In the genomic region with DNA sequence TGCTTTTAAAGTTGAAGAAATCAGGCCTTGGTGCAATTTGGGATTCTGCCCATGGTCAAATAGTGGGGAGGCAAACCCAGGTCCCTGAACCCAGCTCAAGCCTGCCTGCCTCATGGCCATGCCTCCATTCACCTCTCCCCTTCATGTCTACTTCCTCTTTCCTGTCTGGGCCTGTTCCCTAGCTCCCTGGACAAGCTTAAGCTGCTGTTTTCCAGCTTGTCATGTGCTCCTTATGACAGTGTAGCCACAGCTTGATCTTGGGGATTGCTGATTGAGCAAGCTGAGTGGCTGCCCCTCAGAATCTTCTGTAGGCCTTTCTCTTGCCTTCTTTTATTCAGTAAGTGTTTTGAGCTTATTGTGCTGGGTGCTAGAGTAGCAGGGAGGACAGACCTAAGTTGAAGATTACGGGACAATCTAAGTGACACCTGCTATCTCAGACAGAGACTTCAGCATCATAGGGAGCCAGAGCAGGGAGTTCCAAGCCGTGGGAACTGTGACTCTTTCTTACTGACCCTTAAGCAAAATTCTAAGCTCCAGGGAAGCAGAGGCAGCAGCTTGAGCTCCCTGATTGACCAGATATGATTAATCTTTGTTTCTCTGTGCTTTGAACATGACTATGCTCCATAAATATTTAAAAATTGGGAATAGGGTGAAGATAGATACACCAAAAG, we compare ENCODE assay signal across 8 cellular contexts. TPM values are rescaled to one million over a fixed set of nuclear protein-coding genes. Genes with fewer than 3 reads are reported as not detected.
DNase-seq lines count a peak whose midpoint lies in the region; ATAC-seq and TF ChIP-seq lines count a peak whose summit lies in the region.

No MANE protein-coding gene starts in this region.

- TF ChIP-seq CTCF in upper lobe of left lung (IDR thresholded peaks at IDR 0.05) (no peak), GM13976 (IDR thresholded peaks at IDR 0.05; ENCODE audit: borderline replicate concordance, control extremely low read depth, extremely low read depth, insufficient read depth, missing control alignments) (no peak)

- peaks cover 38% of the 10 kb centered on the region for H3K4me1 Mint-ChIP-seq in T-helper 17 cell

- peak overlapping the region; percentile 80 to 100 (median 91) for H3K4me2 ChIP-seq in BLaER1 treated with 17β-estradiol and CSF1 and Interleukin-3, amounts not matched to agents 10 nM and 100 nM

- WGBS in upper lobe of left lung, 2 donors, result 37 to 50% methylated on average over 2 of the region's 2 CpGs

- peak in 1 of 4 donors; percentile 40 for TF ChIP-seq POLR2A in upper lobe of left lung (IDR thresholded peaks at IDR 0.05)

- peaks cover 0 to 7% (median 0%) of the 10 kb centered on the region in 11 experiments; a peak in 5 of 22 replicates for H3K36me3 ChIP-seq in BLaER1 treated with 17β-estradiol and CSF1 and Interleukin-3, amounts not matched to agents 10 nM and 100 nM
- H3K36me3 ChIP-seq in effector memory CD4-positive, alpha-beta T cell (ENCODE audit: control insufficient read depth, insufficient read depth, low read length), result peaks cover 4% of the 10 kb centered on the region
- H3K36me3 ChIP-seq in upper lobe of left lung, result no peaks in the 10 kb centered on the region

- no peak for DNase-seq in T-helper 17 cell
- peak in 2 of 3 donors; percentile 6 to 17 for DNase-seq in effector memory CD4-positive, alpha-beta T cell
- peak; percentile 64 for DNase-seq in myocyte (ENCODE audit: low read depth)
- peak in 1 of 2 donors; percentile 73 for DNase-seq in upper lobe of left lung
- DNase-seq in GM13976 (ENCODE audit: low spot score), result no peak

- H3K9ac ChIP-seq in BLaER1 treated with 17β-estradiol and CSF1 and Interleukin-3, amounts not matched to agents 10 nM and 100 nM, result peak overlapping the region; percentile 73 to 87 (median 79)

- no peaks in the 10 kb centered on the region for H3K9me3 ChIP-seq in BLaER1 treated with 17β-estradiol and CSF1 and Interleukin-3, amounts not matched to agents 10 nM and 100 nM (replicated peaks in 1 of 11)
- H3K9me3 ChIP-seq in T-helper 17 cell (ENCODE audit: control insufficient read depth, low read length, poor library complexity, severe bottlenecking), result no peaks in the 10 kb centered on the region
- H3K9me3 ChIP-seq in effector memory CD4-positive, alpha-beta T cell (ENCODE audit: control insufficient read depth, low read length), result no peaks in the 10 kb centered on the region
- no peaks in the 10 kb centered on the region for H3K9me3 ChIP-seq in upper lobe of left lung

- ATAC-seq in GM19328 (IDR thresholded peaks at IDR 0.05; ENCODE audit: unreplicated experiment) (peak; percentile 18), HG03457 (IDR thresholded peaks at IDR 0.05; ENCODE audit: unreplicated experiment) (peak; percentile 15), T-helper 17 cell (peak; percentile 32), upper lobe of left lung (ENCODE audit: low FRiP score in 2 of 2) (peak; percentile 87 to 91)

- H4K20me1 ChIP-seq in BLaER1 treated with 17β-estradiol and CSF1 and Interleukin-3, amounts not matched to agents 10 nM and 100 nM, result no peaks in the 10 kb centered on the region

- H3K27ac Mint-ChIP-seq in T-helper 17 cell, result peak overlapping the region; percentile 96

- peak overlapping the region; percentile 59 to 70 (median 67) for H3K4me3 ChIP-seq in BLaER1 treated with 17β-estradiol and CSF1 and Interleukin-3, amounts not matched to agents 10 nM and 100 nM
- peak overlapping the region; percentile 60 for H3K4me3 ChIP-seq in effector memory CD4-positive, alpha-beta T cell (ENCODE audit: insufficient read depth, low read depth, low read length, poor library complexity, severe bottlenecking)
- H3K4me3 ChIP-seq in upper lobe of left lung, result peak overlapping the region in 3 of 4 donors; percentile 43 to 55 (median 48)

- H3K36me3 Mint-ChIP-seq in T-helper 17 cell (ENCODE audit: low read depth), result no peaks in the 10 kb centered on the region

- peak overlapping the region; percentile 78 to 97 (median 80) for H3K27ac ChIP-seq in BLaER1 treated with 17β-estradiol and CSF1 and Interleukin-3, amounts not matched to agents 10 nM and 100 nM
- peak overlapping the region; percentile 89 for H3K27ac ChIP-seq in effector memory CD4-positive, alpha-beta T cell (ENCODE audit: insufficient read depth, low read length, poor library complexity, severe bottlenecking)
- peak overlapping the region; percentile 90 to 94 (median 92) for H3K27ac ChIP-seq in upper lobe of left lung

- H3K27me3 Mint-ChIP-seq in T-helper 17 cell, result peaks cover under 1% of the 10 kb centered on the region

- H3K4me1 ChIP-seq in BLaER1 treated with 17β-estradiol and CSF1 and Interleukin-3, amounts not matched to agents 10 nM and 100 nM, result peaks cover 40 to 68% (median 43%) of the 10 kb centered on the region in 10 experiments
- peaks cover 25% of the 10 kb centered on the region for H3K4me1 ChIP-seq in effector memory CD4-positive, alpha-beta T cell (ENCODE audit: control insufficient read depth, insufficient read depth, low read length, poor library complexity, severe bottlenecking)
- peaks cover 27 to 43% (median 34%) of the 10 kb centered on the region in 4 donors for H3K4me1 ChIP-seq in upper lobe of left lung

- H3K4me3 Mint-ChIP-seq in T-helper 17 cell, result peak overlapping the region; percentile 96

- peak in 1 of 4 donors; percentile 73 for TF ChIP-seq EP300 in upper lobe of left lung (IDR thresholded peaks at IDR 0.05)

- no peaks in the 10 kb centered on the region for H3K27me3 ChIP-seq in BLaER1 treated with 17β-estradiol and CSF1 and Interleukin-3, amounts not matched to agents 10 nM and 100 nM
- no peaks in the 10 kb centered on the region for H3K27me3 ChIP-seq in effector memory CD4-positive, alpha-beta T cell (replicated peaks; ENCODE audit: control insufficient read depth, insufficient read depth, low read length, poor library complexity, severe bottlenecking)
- H3K27me3 ChIP-seq in upper lobe of left lung, result no peaks in the 10 kb centered on the region

- in situ Hi-C loops in GM13976 (cut with MboI; ENCODE audit: low sequenced_read_pairs, unreplicated experiment), result loop anchor here (10.0 kb wide), 1 partner anchor 112 kb away; no protein-coding TSS in a partner anchor

RNA-seq across cellular contexts. Expression of gene MR1, which starts 0.5 kb away (rescaled TPM):
- total RNA-seq in T-helper 17 cell (10 to 100 TPM; 18.3 to 20.8 TPM), myocyte (10.4 and 11.8 TPM in 2 replicates), upper lobe of left lung (10 to 100 TPM; 22.0 to 54.0 (median 26.9) TPM)
- 24.8 TPM for polyA plus RNA-seq in myocyte (2012)

RNA-seq across cellular contexts. Expression of gene STX6, which starts 10.6 kb away (rescaled TPM):
- 10 to 100 TPM in 1 of 2 donors, 1 to 10 TPM in 1; 9.0 to 11.8 TPM for total RNA-seq in T-helper 17 cell
- 9.5 and 11.2 TPM in 2 replicates for total RNA-seq in myocyte
- 12.9 TPM for polyA plus RNA-seq in myocyte (2012)
- total RNA-seq in upper lobe of left lung, result 10 to 100 TPM; 29.2 to 44.1 (median 35.2) TPM

RNA-seq across cellular contexts. Expression of gene IER5, which starts 55.2 kb away (rescaled TPM):
- total RNA-seq in T-helper 17 cell, result 100 to 1,000 TPM; 123 to 145 TPM
- 32.8 and 40.8 TPM in 2 replicates for total RNA-seq in myocyte
- polyA plus RNA-seq in myocyte (2012), result 32.6 TPM
- 10 to 100 TPM; 15.0 to 43.6 (median 26.1) TPM for total RNA-seq in upper lobe of left lung

Comparison
In these comparisons a context has a peak if more than half of its experiments do, and no peak if none do; other contexts are left out.
1. ATAC-seq: peak in every context shown above with its lines; median percentile 89 in upper lobe of left lung; 32 in T-helper 17 cell; 18 in GM19328; 15 in HG03457.
2. DNase-seq: peak in effector memory CD4-positive, alpha-beta T cell (2 of 3) and myocyte (single experiment); none in T-helper 17 cell (0 of 3) and GM13976 (single experiment).
3. Peak in every context shown above with its lines, with median percentiles within 50 percentile points of each other: H3K27ac ChIP-seq and H3K4me3 ChIP-seq.